In the genomic region with DNA sequence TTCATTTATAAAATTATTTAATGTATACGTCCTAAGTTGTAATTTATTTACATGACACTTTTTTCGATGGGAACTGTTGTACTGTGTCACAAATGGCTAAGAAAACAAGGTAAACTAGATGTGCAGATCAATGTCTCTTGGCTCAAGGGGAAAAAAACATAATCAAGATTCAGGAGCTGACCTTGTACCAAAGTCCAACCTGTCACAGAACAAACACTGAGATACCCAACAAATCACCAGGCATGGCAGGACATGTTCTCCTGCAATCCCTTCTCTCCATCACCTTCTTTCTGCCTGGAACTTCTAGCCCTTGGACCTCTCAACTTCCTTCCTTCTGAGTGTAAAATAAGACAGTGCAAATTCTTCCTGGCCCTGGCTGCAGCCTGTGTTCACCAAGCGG, we compare ENCODE assay signal across 25 cellular contexts.
"Had no signal": no experiment of that assay in that cellular context is flagged by ENCODE, and none has a peak within 500 bp of the region (broad histone marks: within the 10 kb centered on the region; RNA-seq: fewer than 3 reads in every experiment).

No MANE protein-coding gene starts in this region.

- ATAC-seq: effector memory CD8-positive, alpha-beta T cell; esophagus mucosa; gastrocnemius medialis; heart right ventricle; left cardiac atrium; lower lobe of right lung; mucosa of descending colon had no signal

- H3K4me3 ChIP-seq: colonic mucosa, esophagus squamous epithelium, gastrocnemius medialis, heart right ventricle, left ventricle myocardium inferior, lower lobe of right lung, mucosa of descending colon had no signal

- H3K4me1 ChIP-seq: colonic mucosa, esophagus squamous epithelium, gastrocnemius medialis, heart right ventricle, left ventricle myocardium inferior, lower lobe of right lung had no signal

- H3K27ac ChIP-seq: colonic mucosa, epithelial cell of prostate, esophagus squamous epithelium, gastrocnemius medialis, heart right ventricle, left ventricle myocardium inferior, lower lobe of right lung had no signal

- DNase-seq: colonic mucosa; cortex of kidney; effector CD8-positive, alpha-beta T cell; effector memory CD8-positive, alpha-beta T cell; endodermal cell; erythroblast; esophagus squamous epithelium; foreskin fibroblast; foreskin melanocyte; gastrocnemius medialis; glutamatergic neuron; head of caudate nucleus; heart right ventricle; hippocampal formation; left cardiac atrium; left ventricle myocardium inferior; lower lobe of right lung; mesenchymal stem cell; mucosa of descending colon; naive B cell had no signal

- H3K27me3 ChIP-seq: colonic mucosa, gastrocnemius medialis had no signal

- FAIRE-seq: endometrium, islet of Langerhans, keratinocyte had no signal

- H3K9me3 ChIP-seq: colonic mucosa, esophagus squamous epithelium, gastrocnemius medialis, left ventricle myocardium inferior, lower lobe of right lung, mucosa of descending colon had no signal

- H3K36me3 ChIP-seq: colonic mucosa, esophagus squamous epithelium, gastrocnemius medialis, heart right ventricle, left ventricle myocardium inferior, lower lobe of right lung had no signal
